In the genomic region with DNA sequence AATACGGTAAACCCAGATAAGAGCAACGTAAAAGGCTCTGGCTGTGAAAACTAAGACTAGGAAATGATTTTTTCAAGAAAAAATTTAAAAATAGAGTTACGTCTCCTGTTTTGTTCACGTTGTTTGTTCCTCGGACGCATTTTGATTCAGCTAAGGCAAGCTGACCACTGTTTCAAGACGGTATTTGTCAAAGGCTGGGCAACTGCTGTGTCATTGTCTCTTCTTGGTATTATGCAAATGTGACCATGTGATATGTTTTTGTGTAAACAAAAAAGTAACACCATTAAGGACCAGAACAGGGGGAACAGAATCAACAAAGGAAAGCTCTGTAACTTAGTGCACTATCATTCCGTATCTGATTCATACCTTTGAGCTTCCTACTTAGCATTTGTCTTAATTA, we compare ENCODE assay signal across 32 cellular contexts.
"Had no signal": no experiment of that assay in that cellular context is flagged by ENCODE, and none has a peak within 500 bp of the region (broad histone marks: within the 10 kb centered on the region; RNA-seq: fewer than 3 reads in every experiment).

No MANE protein-coding gene starts in this region.

- H3K27ac ChIP-seq: gastrocnemius medialis, ovary, prostate gland, sigmoid colon, tibial nerve had no signal

- H3K4me1 ChIP-seq: gastrocnemius medialis, prostate gland, sigmoid colon, tibial nerve had no signal

- H3K27me3 ChIP-seq: gastrocnemius medialis, ovary, sigmoid colon, tibial nerve had no signal

- H3K4me3 Mint-ChIP-seq: activated CD4-positive, alpha-beta T cell treated with anti-CD3 and anti-CD28 coated beads for 36 hours; activated CD8-positive, alpha-beta memory T cell treated with anti-CD3 and anti-CD28 coated beads, Interleukin-2, amount 10 ng/mL, durations not matched to agents 7 days and 5 days; activated CD8-positive, alpha-beta T cell treated with anti-CD3 and anti-CD28 coated beads, Interleukin-2, amount 10 ng/mL, durations not matched to agents 7 days and 5 days; activated naive CD4-positive, alpha-beta T cell treated with anti-CD3 and anti-CD28 coated beads, Interleukin-2, amount 50 U/mL, for 24 hours; activated naive CD8-positive, alpha-beta T cell treated with anti-CD3 and anti-CD28 coated beads, Interleukin-2, amount 50 U/mL, for 24 hours; central memory CD8-positive, alpha-beta T cell; dendritic cell treated with granulocyte-macrophage colony-stimulating factor and Interleukin-4, amounts not matched to agents 40 ng/mL and 50 ng/mL, for 4 days; immature natural killer cell; memory B cell; natural killer cell; stimulated activated memory B cell treated with anti-CD40 and anti-IgM and Interleukin-4, amounts not matched to agents 10 μg/mL and 1 μg/mL and 100 μg/mL, for 72 hours; stimulated activated naive CD8-positive, alpha-beta T cell treated with anti-CD3 and anti-CD28 coated beads, Interleukin-15, amount 100 ng/mL, for 72 hours; T-helper 2 cell treated with Interferon-gamma antibody and Interleukin-4, amounts not matched to agents 5 μg/mL and 100 μg/mL, for 36 hours had no signal

- H3K4me1 Mint-ChIP-seq: activated CD4-positive, alpha-beta T cell treated with anti-CD3 and anti-CD28 coated beads for 36 hours; activated CD8-positive, alpha-beta memory T cell treated with anti-CD3 and anti-CD28 coated beads, Interleukin-2, amount 10 ng/mL, durations not matched to agents 7 days and 5 days; activated naive CD4-positive, alpha-beta T cell treated with anti-CD3 and anti-CD28 coated beads, Interleukin-2, amount 50 U/mL, for 24 hours; activated naive CD8-positive, alpha-beta T cell treated with anti-CD3 and anti-CD28 coated beads, Interleukin-2, amount 50 U/mL, for 24 hours; central memory CD8-positive, alpha-beta T cell; immature natural killer cell; memory B cell; natural killer cell; stimulated activated memory B cell treated with anti-CD40 and anti-IgM and Interleukin-4, amounts not matched to agents 10 μg/mL and 1 μg/mL and 100 μg/mL, for 72 hours; stimulated activated naive CD8-positive, alpha-beta T cell treated with anti-CD3 and anti-CD28 coated beads, Interleukin-15, amount 100 ng/mL, for 72 hours had no signal

- H3K9me3 ChIP-seq: gastrocnemius medialis, ovary, prostate gland, sigmoid colon, tibial nerve had no signal

- DNase-seq: activated CD4-positive, alpha-beta T cell treated with anti-CD3 and anti-CD28 coated beads for 36 hours; activated CD4-positive, CD25-positive, alpha-beta regulatory T cell; activated CD8-positive, alpha-beta memory T cell treated with anti-CD3 and anti-CD28 coated beads, Interleukin-2, amount 10 ng/mL, durations not matched to agents 7 days and 5 days; activated CD8-positive, alpha-beta T cell treated with anti-CD3 and anti-CD28 coated beads, Interleukin-2, amount 10 ng/mL, durations not matched to agents 7 days and 5 days; activated naive CD8-positive, alpha-beta T cell treated with anti-CD3 and anti-CD28 coated beads, Interleukin-2, amount 50 U/mL, for 24 hours; activated T-cell treated with anti-CD3 and anti-CD28 coated beads, Interleukin-2, amount 50 U/mL, for 48 hours; amygdala; effector CD8-positive, alpha-beta T cell; erythroblast; gastrocnemius medialis; hippocampal formation; immature natural killer cell; kidney; natural killer cell; ovary; sigmoid colon; small intestine; stimulated activated CD4-positive, alpha-beta T cell treated with anti-CD3 and anti-CD28 coated beads, Interleukin-4, amount 100 ng/mL, for 4 hours; stimulated activated CD8-positive, alpha-beta memory T cell treated with anti-CD3 and anti-CD28 coated beads, Interleukin-4, amount 100 ng/mL, for 48 hours; stimulated activated naive CD8-positive, alpha-beta T cell treated with anti-CD3 and anti-CD28 coated beads, Interleukin-15, amount 100 ng/mL, for 72 hours; substantia nigra; T-helper 1 cell had no signal

- H3K27ac Mint-ChIP-seq: activated CD4-positive, alpha-beta T cell treated with anti-CD3 and anti-CD28 coated beads for 36 hours; activated CD8-positive, alpha-beta memory T cell treated with anti-CD3 and anti-CD28 coated beads, Interleukin-2, amount 10 ng/mL, durations not matched to agents 7 days and 5 days; activated CD8-positive, alpha-beta T cell treated with anti-CD3 and anti-CD28 coated beads, Interleukin-2, amount 10 ng/mL, durations not matched to agents 7 days and 5 days; activated naive CD4-positive, alpha-beta T cell treated with anti-CD3 and anti-CD28 coated beads, Interleukin-2, amount 50 U/mL, for 24 hours; activated naive CD8-positive, alpha-beta T cell treated with anti-CD3 and anti-CD28 coated beads, Interleukin-2, amount 50 U/mL, for 24 hours; activated T-helper 2 cell treated with anti-CD3 and anti-CD28 coated beads, Interferon-gamma antibody, Interleukin-2, Interleukin-4, amounts not matched to agents 10 μg/mL and 5 μg/mL and 100 μg/mL, durations not matched to agents 14 hours and 24 hours and 36 hours; dendritic cell treated with granulocyte-macrophage colony-stimulating factor and Interleukin-4, amounts not matched to agents 40 ng/mL and 50 ng/mL, for 4 days; immature natural killer cell; memory B cell; natural killer cell; stimulated activated memory B cell treated with anti-CD40 and anti-IgM and Interleukin-4, amounts not matched to agents 10 μg/mL and 1 μg/mL and 100 μg/mL, for 72 hours; stimulated activated naive CD8-positive, alpha-beta T cell treated with anti-CD3 and anti-CD28 coated beads, Interleukin-15, amount 100 ng/mL, for 72 hours; T-helper 2 cell treated with Interferon-gamma antibody and Interleukin-4, amounts not matched to agents 5 μg/mL and 100 μg/mL, for 36 hours had no signal

- H3K36me3 Mint-ChIP-seq: activated CD8-positive, alpha-beta memory T cell treated with anti-CD3 and anti-CD28 coated beads, Interleukin-2, amount 10 ng/mL, durations not matched to agents 7 days and 5 days; activated naive CD4-positive, alpha-beta T cell treated with anti-CD3 and anti-CD28 coated beads, Interleukin-2, amount 50 U/mL, for 24 hours; immature natural killer cell; memory B cell; natural killer cell; stimulated activated memory B cell treated with anti-CD40 and anti-IgM and Interleukin-4, amounts not matched to agents 10 μg/mL and 1 μg/mL and 100 μg/mL, for 72 hours had no signal

- H3K36me3 ChIP-seq: gastrocnemius medialis, ovary, prostate gland, sigmoid colon, tibial nerve had no signal

- FAIRE-seq: bronchial epithelial cell, kidney, small intestine had no signal

- H3K27me3 Mint-ChIP-seq: activated CD4-positive, alpha-beta T cell treated with anti-CD3 and anti-CD28 coated beads for 36 hours; activated CD8-positive, alpha-beta memory T cell treated with anti-CD3 and anti-CD28 coated beads, Interleukin-2, amount 10 ng/mL, durations not matched to agents 7 days and 5 days; activated naive CD4-positive, alpha-beta T cell treated with anti-CD3 and anti-CD28 coated beads, Interleukin-2, amount 50 U/mL, for 24 hours; activated naive CD8-positive, alpha-beta T cell treated with anti-CD3 and anti-CD28 coated beads, Interleukin-2, amount 50 U/mL, for 24 hours; central memory CD8-positive, alpha-beta T cell; dendritic cell treated with granulocyte-macrophage colony-stimulating factor and Interleukin-4, amounts not matched to agents 40 ng/mL and 50 ng/mL, for 4 days; memory B cell; stimulated activated memory B cell treated with anti-CD40 and anti-IgM and Interleukin-4, amounts not matched to agents 10 μg/mL and 1 μg/mL and 100 μg/mL, for 72 hours; stimulated activated naive CD8-positive, alpha-beta T cell treated with anti-CD3 and anti-CD28 coated beads, Interleukin-15, amount 100 ng/mL, for 72 hours had no signal

- H3K4me3 ChIP-seq: gastrocnemius medialis, ovary, prostate gland, sigmoid colon, tibial nerve had no signal
